Comparison of ENCODE assay signal across 19 cellular contexts in the genomic region with DNA sequence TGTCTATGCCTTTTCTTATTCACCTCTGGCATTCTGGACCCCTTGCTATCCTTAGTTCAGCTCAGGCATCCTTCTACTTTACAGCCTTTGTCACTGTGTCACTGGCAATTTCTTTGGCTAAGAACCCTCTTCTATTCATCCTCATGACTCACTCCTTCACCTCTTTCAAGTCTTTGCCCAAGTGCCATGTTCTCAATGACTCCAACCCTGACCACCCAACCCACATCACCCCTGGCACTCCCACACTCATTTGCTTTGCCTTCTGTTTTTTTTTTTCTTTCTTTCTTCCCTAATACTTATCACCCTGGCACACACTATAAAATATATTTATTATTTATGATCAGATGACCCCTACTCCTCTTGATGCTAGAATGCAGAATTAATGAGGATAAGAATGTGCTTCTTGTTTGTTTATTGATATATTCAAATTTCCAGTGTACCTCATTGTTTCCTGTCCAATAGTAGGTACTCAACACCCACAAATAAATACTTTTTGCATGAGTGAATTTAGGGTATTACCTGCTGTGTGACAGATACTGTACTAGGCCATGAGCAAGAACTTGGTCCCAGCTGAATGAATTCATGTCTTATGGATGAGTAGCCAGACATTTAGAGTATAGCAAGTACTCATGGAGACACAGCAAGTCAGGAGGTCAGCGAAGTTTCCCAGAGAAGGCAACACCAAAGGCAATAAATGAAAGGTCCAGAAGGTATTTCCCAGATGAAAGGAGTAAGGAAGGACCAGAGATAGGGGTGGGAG.
DNase-seq lines count a peak whose midpoint lies in the region; ATAC-seq, FAIRE-seq and TF ChIP-seq lines count a peak whose summit lies in the region.
"Had no signal": no experiment of that assay in that cellular context is flagged by ENCODE, and none has a peak within 500 bp of the region (broad histone marks: within the 10 kb centered on the region; RNA-seq: fewer than 3 reads in every experiment).

No MANE protein-coding gene starts in this region.

- H3K36me3 ChIP-seq in bronchial epithelial cell (ENCODE audit: control insufficient read depth, insufficient read depth, low read length) (no peaks in the 10 kb centered on the region), mesodermal cell (ENCODE audit: control insufficient read depth, insufficient read depth, low read length) (peaks cover 84% of the 10 kb centered on the region)

- WGBS in mesodermal cell (ENCODE audit: insufficient coverage in 2 of 2), 2 experiments: 100% methylated on average over 1 of the region's 1 CpG

- no peaks in the 10 kb centered on the region for H3K27me3 ChIP-seq in bronchial epithelial cell (ENCODE audit: control insufficient read depth, insufficient read depth, low read length)

- H3K27ac ChIP-seq in mesodermal cell (ENCODE audit: low read depth, low read length, severe bottlenecking): peak overlapping the region; percentile 32

- peak; percentile 95 for FAIRE-seq in RCC 7860 (lab: Jason Lieb, UNC)
- no peak for FAIRE-seq in bronchial epithelial cell (lab: Jason Lieb, UNC)
- FAIRE-seq: H1, HepG2 had no signal

- peak; percentile 29 for ATAC-seq in GM18870 (IDR thresholded peaks at IDR 0.05; ENCODE audit: unreplicated experiment)
- no peak for ATAC-seq in stimulated activated naive CD8-positive, alpha-beta T cell treated with anti-CD3 and anti-CD28 coated beads, Interleukin-15, Interleukin-2, amounts not matched to agents 100 U/mL and 50 U/mL, for 24 hours
- ATAC-seq in GM18498 (IDR thresholded peaks at IDR 0.05; ENCODE audit: unreplicated experiment): no peak
- ATAC-seq: HepG2, Right ventricle myocardium inferior had no signal

- peaks cover 3% of the 10 kb centered on the region for H3K4me1 ChIP-seq in mesodermal cell (ENCODE audit: control insufficient read depth, insufficient read depth, low read length, poor library complexity, severe bottlenecking)

- no peak for TF ChIP-seq CTCF in bronchial epithelial cell (IDR thresholded peaks at IDR 0.05; ENCODE audit: insufficient read depth, low read length, severe bottlenecking)

- no peaks in the 10 kb centered on the region for H3K9me3 ChIP-seq in mesodermal cell (ENCODE audit: control insufficient read depth, low read length)
- H3K9me3 ChIP-seq: SK-N-SH had no signal

- H3K4me3 ChIP-seq in bronchial epithelial cell (ENCODE audit: low read depth, low read length): no peak overlapping the region
- no peak overlapping the region for H3K4me3 ChIP-seq in mesodermal cell (ENCODE audit: extremely low read depth, insufficient read depth, low read length, poor library complexity, severe bottlenecking)

- DNase-seq in RCC 7860 (ENCODE audit: low spot score) (peak; percentile 96), bronchial epithelial cell (ENCODE audit: low read depth) (peak; percentile 44), NCI-H446 (lab: John Stamatoyannopoulos, UW) (no peak)
- no peak for DNase-seq in stimulated activated naive CD8-positive, alpha-beta T cell treated with anti-CD3 and anti-CD28 coated beads, Interleukin-15, Interleukin-2, amounts not matched to agents 100 U/mL and 50 U/mL, for 24 hours
- DNase-seq: AML-193, DMS53, KG1, NCI-H1048, NCI-H1436 treated with DMSO at 0.1 percent for 48 hours, NCI-H2029 treated with DMSO at 0.1 percent for 48 hours, NCI-H2171 treated with DMSO at 0.1 percent for 48 hours, NCI-H510A, SK-N-SH had no signal

Comparison
In these comparisons a context has a peak if more than half of its experiments do, and no peak if none do; other contexts are left out.
1. DNase-seq: peak in RCC 7860 (single experiment) and bronchial epithelial cell (single experiment); none in stimulated activated naive CD8-positive, alpha-beta T cell treated with anti-CD3 and anti-CD28 coated beads, Interleukin-15, Interleukin-2, amounts not matched to agents 100 U/mL and 50 U/mL, for 24 hours (single experiment) and NCI-H446 (0 of 2).